In the genomic region with DNA sequence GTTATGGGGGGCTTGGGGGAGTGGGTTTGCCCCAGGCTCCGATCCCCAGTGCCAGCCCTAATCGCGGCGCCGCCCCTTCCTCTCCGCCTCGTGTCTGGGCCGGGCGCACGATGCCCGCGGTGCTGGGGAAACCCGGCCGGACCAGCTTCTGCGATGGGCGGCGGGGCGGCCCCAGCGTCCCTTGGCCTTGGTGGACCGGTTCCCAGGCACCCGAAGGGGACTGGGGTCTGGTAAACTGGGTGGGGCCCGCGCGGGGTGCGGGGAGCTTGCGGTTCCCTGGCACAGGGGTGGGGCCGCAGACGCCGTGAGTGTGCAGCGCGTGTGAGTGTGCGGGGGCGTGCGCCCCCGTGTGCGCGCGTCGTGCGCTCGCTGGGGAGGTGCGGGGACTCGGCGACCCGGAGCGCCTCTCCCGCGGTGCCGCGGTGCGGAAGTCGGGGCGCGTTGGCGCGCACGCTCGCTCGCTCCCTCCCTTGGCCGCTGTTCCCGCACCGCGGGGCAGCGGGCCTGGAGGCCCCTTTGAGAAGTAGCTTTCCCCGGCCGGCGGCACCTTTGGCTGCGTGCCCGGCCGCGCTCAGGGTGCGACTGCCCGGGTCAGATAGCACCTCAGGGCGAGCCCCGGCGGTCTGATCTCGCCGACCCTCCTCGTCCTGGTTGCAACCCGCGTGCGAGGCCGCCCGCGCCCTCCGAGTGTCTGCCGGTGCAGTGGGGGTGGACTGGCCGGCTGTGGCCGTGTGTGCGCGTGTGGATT, we compare ENCODE assay signal across 1 cellular context.
TF ChIP-seq lines count a peak whose summit lies in the region.

No MANE protein-coding gene starts in this region.

TF ChIP-seq in HCT116, 20 proteins besides CTCF, POLR2A, EP300 and RAD21 (continued from another document):
- TF ChIP-seq SP1 (IDR thresholded peaks at IDR 0.05; ENCODE audit: low read depth) (no peak), ELF1 (IDR thresholded peaks at IDR 0.05; ENCODE audit: borderline replicate concordance, low read depth) (no peak), EGR1 (IDR thresholded peaks at IDR 0.05; ENCODE audit: low read depth) (peak; percentile 83), SIN3A (IDR thresholded peaks at IDR 0.05; ENCODE audit: low read depth) (peak; percentile 37; the same call in 1 of the 2 replicates), EZH2 (IDR thresholded peaks at IDR 0.05) (no peak), POLR2AphosphoS5 (IDR thresholded peaks at IDR 0.05; ENCODE audit: low read depth, low read length) (peak; percentile 30), JUND (IDR thresholded peaks at IDR 0.05) (no peak)
- TF ChIP-seq, protein P1, sequence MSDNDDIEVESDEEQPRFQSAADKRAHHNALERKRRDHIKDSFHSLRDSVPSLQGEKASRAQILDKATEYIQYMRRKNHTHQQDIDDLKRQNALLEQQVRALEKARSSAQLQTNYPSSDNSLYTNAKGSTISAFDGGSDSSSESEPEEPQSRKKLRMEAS (IDR thresholded peaks at IDR 0.05): peak; percentile 80
- TF ChIP-seq, protein P2, sequence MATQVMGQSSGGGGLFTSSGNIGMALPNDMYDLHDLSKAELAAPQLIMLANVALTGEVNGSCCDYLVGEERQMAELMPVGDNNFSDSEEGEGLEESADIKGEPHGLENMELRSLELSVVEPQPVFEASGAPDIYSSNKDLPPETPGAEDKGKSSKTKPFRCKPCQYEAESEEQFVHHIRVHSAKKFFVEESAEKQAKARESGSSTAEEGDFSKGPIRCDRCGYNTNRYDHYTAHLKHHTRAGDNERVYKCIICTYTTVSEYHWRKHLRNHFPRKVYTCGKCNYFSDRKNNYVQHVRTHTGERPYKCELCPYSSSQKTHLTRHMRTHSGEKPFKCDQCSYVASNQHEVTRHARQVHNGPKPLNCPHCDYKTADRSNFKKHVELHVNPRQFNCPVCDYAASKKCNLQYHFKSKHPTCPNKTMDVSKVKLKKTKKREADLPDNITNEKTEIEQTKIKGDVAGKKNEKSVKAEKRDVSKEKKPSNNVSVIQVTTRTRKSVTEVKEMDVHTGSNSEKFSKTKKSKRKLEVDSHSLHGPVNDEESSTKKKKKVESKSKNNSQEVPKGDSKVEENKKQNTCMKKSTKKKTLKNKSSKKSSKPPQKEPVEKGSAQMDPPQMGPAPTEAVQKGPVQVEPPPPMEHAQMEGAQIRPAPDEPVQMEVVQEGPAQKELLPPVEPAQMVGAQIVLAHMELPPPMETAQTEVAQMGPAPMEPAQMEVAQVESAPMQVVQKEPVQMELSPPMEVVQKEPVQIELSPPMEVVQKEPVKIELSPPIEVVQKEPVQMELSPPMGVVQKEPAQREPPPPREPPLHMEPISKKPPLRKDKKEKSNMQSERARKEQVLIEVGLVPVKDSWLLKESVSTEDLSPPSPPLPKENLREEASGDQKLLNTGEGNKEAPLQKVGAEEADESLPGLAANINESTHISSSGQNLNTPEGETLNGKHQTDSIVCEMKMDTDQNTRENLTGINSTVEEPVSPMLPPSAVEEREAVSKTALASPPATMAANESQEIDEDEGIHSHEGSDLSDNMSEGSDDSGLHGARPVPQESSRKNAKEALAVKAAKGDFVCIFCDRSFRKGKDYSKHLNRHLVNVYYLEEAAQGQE (IDR thresholded peaks at IDR 0.05; ENCODE audit: low read depth): no peak
